ENCODE assay signal across 8 cellular contexts in genomic region chr9:77433675-77434445, GRCh38.
DNase-seq lines count a peak whose midpoint lies in the region; ATAC-seq and TF ChIP-seq lines count a peak whose summit lies in the region.

No MANE protein-coding gene starts in this region.

- H3K4me1 ChIP-seq in OCI-LY3 (ENCODE audit: low read length) = peaks cover 9% of the 10 kb centered on the region

- CTCF ChIA-PET in activated naive CD4-positive, alpha-beta T cell treated with anti-CD3 and anti-CD28 coated beads, Interleukin-2, amount 10 ng/mL, durations not matched to agents 7 days and 5 days (lab: Charles Lee) = interaction anchor here (0.5 to 7.5 kb wide), 31 partner anchors 9 to 831 kb away, joined by 3 to 87 read pairs (median 3); partner anchors contain the start of gene GNA14

- peak overlapping the region; percentile 11; the same call in 1 of the 2 replicates for H3K27ac ChIP-seq in OCI-LY3 (ENCODE audit: low read length)

- H3K27ac Mint-ChIP-seq in activated naive CD4-positive, alpha-beta T cell treated with anti-CD3 and anti-CD28 coated beads, Interleukin-2, amount 10 ng/mL, durations not matched to agents 7 days and 5 days = no peak overlapping the region

- no peaks in the 10 kb centered on the region for H3K27me3 ChIP-seq in OCI-LY3 (ENCODE audit: low read depth, low read length)

- H4K20me1 ChIP-seq in OCI-LY3 (ENCODE audit: insufficient read depth, low read length) = no peaks in the 10 kb centered on the region

- peaks cover 7% of the 10 kb centered on the region for H3K27me3 Mint-ChIP-seq in activated naive CD4-positive, alpha-beta T cell treated with anti-CD3 and anti-CD28 coated beads, Interleukin-2, amount 10 ng/mL, durations not matched to agents 7 days and 5 days

- no peaks in the 10 kb centered on the region for H3K36me3 Mint-ChIP-seq in activated naive CD4-positive, alpha-beta T cell treated with anti-CD3 and anti-CD28 coated beads, Interleukin-2, amount 10 ng/mL, durations not matched to agents 7 days and 5 days

- H3K4me3 Mint-ChIP-seq in activated naive CD4-positive, alpha-beta T cell treated with anti-CD3 and anti-CD28 coated beads, Interleukin-2, amount 10 ng/mL, durations not matched to agents 7 days and 5 days = no peak overlapping the region

- TF ChIP-seq CTCF in OCI-LY3 (IDR thresholded peaks at IDR 0.05; ENCODE audit: low read depth, low read length) = peak; percentile 97

- H3K9me3 ChIP-seq in OCI-LY3 (ENCODE audit: insufficient read depth, low read length) = no peaks in the 10 kb centered on the region

- peak overlapping the region; percentile 43; the same call in 1 of the 2 replicates for H2AFZ ChIP-seq in OCI-LY3 (ENCODE audit: low read depth, low read length)

- intact Hi-C loops in head of caudate nucleus (cut with DNase I) = loop anchor here (10.0 kb wide), 2 partner anchors 211 to 601 kb away; partner anchors contain the start of genes GNA14 and GNAQ

- peaks cover 3% of the 10 kb centered on the region for H3K4me1 Mint-ChIP-seq in activated naive CD4-positive, alpha-beta T cell treated with anti-CD3 and anti-CD28 coated beads, Interleukin-2, amount 10 ng/mL, durations not matched to agents 7 days and 5 days

- H3K9ac ChIP-seq in OCI-LY3 (ENCODE audit: low read length) = peak overlapping the region; percentile 26; the same call in 1 of the 2 replicates

- no peaks in the 10 kb centered on the region for H3K36me3 ChIP-seq in OCI-LY3 (replicated peaks; ENCODE audit: low read depth, low read length)

- no peaks in the 10 kb centered on the region for H3K79me2 ChIP-seq in OCI-LY3 (ENCODE audit: low read length)

- H3K9me3 Mint-ChIP-seq in activated naive CD4-positive, alpha-beta T cell treated with anti-CD3 and anti-CD28 coated beads, Interleukin-2, amount 10 ng/mL, durations not matched to agents 7 days and 5 days = no peaks in the 10 kb centered on the region

- peak overlapping the region; percentile 68 for H3K4me2 ChIP-seq in OCI-LY3 (ENCODE audit: low read length)

- ATAC-seq in GM19372 (IDR thresholded peaks at IDR 0.05; ENCODE audit: low read depth, unreplicated experiment) (peak; percentile 80), HG03521 (IDR thresholded peaks at IDR 0.05; ENCODE audit: unreplicated experiment) (peak; percentile 83)

- peak; percentile 84 for DNase-seq in D341Med (ENCODE audit: low spot score)
- DNase-seq in activated naive CD4-positive, alpha-beta T cell treated with anti-CD3 and anti-CD28 coated beads, Interleukin-2, amount 10 ng/mL, durations not matched to agents 7 days and 5 days = peak; percentile 64
- peak; percentile 62 to 90 (median 78) for DNase-seq in head of caudate nucleus
- peak; percentile 86 for DNase-seq in pons (ENCODE audit: low spot score)
- no peak for DNase-seq in NCI-H1048 (lab: John Stamatoyannopoulos, UW)

- peak overlapping the region; percentile 67 for H3K4me3 ChIP-seq in OCI-LY3 (ENCODE audit: low read length)
